Comparison of ENCODE assay signal across 1 cellular context in genomic region chr12:2652401-2653081, GRCh38.
TF ChIP-seq lines count a peak whose summit lies in the region.

No MANE protein-coding gene starts in this region.

TF ChIP-seq in GM23338, 12 proteins besides CTCF, POLR2A, EP300 and RAD21:
- TF ChIP-seq ETS1 (IDR thresholded peaks at IDR 0.05) (no peak), NANOG (IDR thresholded peaks at IDR 0.05; ENCODE audit: borderline replicate concordance) (no peak), JUNB (IDR thresholded peaks at IDR 0.05; ENCODE audit: unreplicated experiment) (no peak), ZNF331 (CRISPR knock-in tag; IDR thresholded peaks at IDR 0.05; ENCODE audit: low read depth) (no peak)
